8 cellular contexts compared by ENCODE assay signal in genomic region chr12:120110550-120111501, GRCh38. TPM values are rescaled to one million over a fixed set of nuclear protein-coding genes. Genes with fewer than 3 reads are reported as not detected.
A peak's percentile ranks its signal among the peaks of the same experiment; 100 is the strongest.
DNase-seq lines count a peak whose midpoint lies in the region; ATAC-seq and TF ChIP-seq lines count a peak whose summit lies in the region.

No MANE protein-coding gene starts in this region.

- no peaks in the 10 kb centered on the region for H3F3A ChIP-seq in PC-9 (ENCODE audit: insufficient read depth, low read depth)

- CTCF ChIA-PET in PC-9 (lab: Charles Lee): interaction anchor here (0.6 kb wide), 2 partner anchors 200 to 311 kb away, joined by 3 to 4 read pairs; no protein-coding TSS in a partner anchor

- H2AFZ ChIP-seq in PC-9: no peak overlapping the region

- H3K4me1 ChIP-seq in testis: peaks cover 12% of the 10 kb centered on the region
- peaks cover 9% of the 10 kb centered on the region for H3K4me1 ChIP-seq in PC-9 (replicated peaks; ENCODE audit: insufficient read depth)

- H3K4me2 ChIP-seq in PC-9: no peak overlapping the region

- TF ChIP-seq CTCF in GM06990 (IDR thresholded peaks at IDR 0.05; ENCODE audit: insufficient read depth, low read length, poor library complexity, severe bottlenecking) (no peak), NB4 (IDR thresholded peaks at IDR 0.05; ENCODE audit: low read depth, low read length) (no peak), lower leg skin (IDR thresholded peaks at IDR 0.05) (no peak), testis (IDR thresholded peaks at IDR 0.05) (no peak), PC-9 (conservative IDR thresholded peaks at IDR 0.05) (no peak)

- ATAC-seq in GM21786 (IDR thresholded peaks at IDR 0.05; ENCODE audit: unreplicated experiment): peak; percentile 59

- H3K27ac ChIP-seq in testis (no peak overlapping the region), PC-9 (no peak overlapping the region)

- H3K27me3 ChIP-seq in GM06990 (replicated peaks; ENCODE audit: control insufficient read depth, insufficient read depth, low read length) (no peaks in the 10 kb centered on the region), testis (no peaks in the 10 kb centered on the region), PC-9 (ENCODE audit: insufficient read depth, low read depth) (no peaks in the 10 kb centered on the region)

- DNase-seq in GM06990 (ENCODE audit: extremely low read depth, insufficient read length) (peak; percentile 77), NB4 (ENCODE audit: low read depth) (peak; percentile 98), lower leg skin (ENCODE audit: low spot score in 2 of 2) (peak; percentile 59 to 91), testis (peak; percentile 43), NCI-H2029 treated with DMSO at 0.1 percent for 48 hours (lab: John Stamatoyannopoulos, UW) (no peak), PC-9 (no peak)
- peak; percentile 82 for DNase-seq in activated effector memory CD4-positive, alpha-beta T cell treated with anti-CD3 and anti-CD28 coated beads, Interleukin-2, amount 50 U/mL, for 16 hours

- intact Hi-C loops in lower leg skin (cut with DNase I; ENCODE audit: low total_unique reads) (no loop called here), testis (cut with DNase I; ENCODE audit: low total_unique reads) (no loop called here), PC-9 (cut with micrococcal nuclease; ENCODE audit: unreplicated experiment) (no loop called here)

- BruUV-seq in PC-9 (replicated peaks; lab: Mats Ljungman, UMichigan): no TSS peak

- H3K9me2 ChIP-seq in PC-9 (ENCODE audit: insufficient read depth): no peaks in the 10 kb centered on the region

- no peaks in the 10 kb centered on the region for H3K9me3 ChIP-seq in testis
- no peaks in the 10 kb centered on the region for H3K9me3 ChIP-seq in PC-9 (ENCODE audit: insufficient read depth, low read depth)

- H3K36me3 ChIP-seq in GM06990 (ENCODE audit: control insufficient read depth, insufficient read depth, low read length) (peaks cover 18% of the 10 kb centered on the region), testis (ENCODE audit: low read depth, missing control alignments) (no peaks in the 10 kb centered on the region), PC-9 (ENCODE audit: low read depth) (no peaks in the 10 kb centered on the region)

- peaks cover 9% of the 10 kb centered on the region for H4K20me1 ChIP-seq in PC-9 (ENCODE audit: insufficient read depth)

- WGBS in lower leg skin, 2 donors: 58 to 59% methylated on average over 24 to 26 of the region's 26 CpGs
- WGBS in testis, 2 donors: 74 to 76% methylated on average over 22 to 26 of the region's 26 CpGs

- POLR2A ChIA-PET in PC-9 (lab: Charles Lee; ENCODE audit: unreplicated experiment): interaction anchor here (0.6 to 0.7 kb wide), 3 partner anchors 9 to 91 kb away, joined by 3 to 5 read pairs (median 3); no protein-coding TSS in a partner anchor

- peaks cover 69% of the 10 kb centered on the region for H3K79me2 ChIP-seq in PC-9 (ENCODE audit: low read depth)

- peak overlapping the region; percentile 38 for H3K4me3 ChIP-seq in GM06990 (replicated peaks; ENCODE audit: low read depth, low read length)
- H3K4me3 ChIP-seq in NB4 (ENCODE audit: low read depth, low read length): peak overlapping the region; percentile 45
- no peak overlapping the region for H3K4me3 ChIP-seq in lower leg skin (ENCODE audit: low read depth, poor library complexity, severe bottlenecking)
- H3K4me3 ChIP-seq in testis: no peak overlapping the region
- H3K4me3 ChIP-seq in PC-9: no peak overlapping the region

- TF ChIP-seq POLR2A in NB4 (IDR thresholded peaks at IDR 0.05; ENCODE audit: extremely low read depth, insufficient read length) (no peak), lower leg skin (IDR thresholded peaks at IDR 0.05) (no peak), testis (IDR thresholded peaks at IDR 0.05) (no peak)

RNA-seq across cellular contexts. Expression of gene RAB35, which starts 5.7 kb away (rescaled TPM):
- total RNA-seq in lower leg skin (10 to 100 TPM; 31.5 to 39.5 (median 33.8) TPM), testis (10 to 100 TPM; 21.1 to 27.4 TPM), PC-9 (2021) (48.6 and 52.0 TPM in 2 replicates)
- 24.4 TPM for polyA plus RNA-seq in testis (ENCODE audit: insufficient read depth, low read depth, low replicate concordance)

Comparison
In these comparisons a context has a peak if more than half of its experiments do, and no peak if none do; other contexts are left out.
1. DNase-seq: peak in GM06990 (single experiment), NB4 (single experiment), activated effector memory CD4-positive, alpha-beta T cell treated with anti-CD3 and anti-CD28 coated beads, Interleukin-2, amount 50 U/mL, for 16 hours (single experiment), lower leg skin (2 of 2) and testis (single experiment); none in NCI-H2029 treated with DMSO at 0.1 percent for 48 hours (single experiment) and PC-9 (0 of 2).
2. H3K4me3 ChIP-seq: peak in GM06990 (single experiment) and NB4 (single experiment); none in lower leg skin (single experiment), testis (0 of 2) and PC-9 (single experiment).